ENCODE assay signal across 7 cellular contexts in the genomic region with DNA sequence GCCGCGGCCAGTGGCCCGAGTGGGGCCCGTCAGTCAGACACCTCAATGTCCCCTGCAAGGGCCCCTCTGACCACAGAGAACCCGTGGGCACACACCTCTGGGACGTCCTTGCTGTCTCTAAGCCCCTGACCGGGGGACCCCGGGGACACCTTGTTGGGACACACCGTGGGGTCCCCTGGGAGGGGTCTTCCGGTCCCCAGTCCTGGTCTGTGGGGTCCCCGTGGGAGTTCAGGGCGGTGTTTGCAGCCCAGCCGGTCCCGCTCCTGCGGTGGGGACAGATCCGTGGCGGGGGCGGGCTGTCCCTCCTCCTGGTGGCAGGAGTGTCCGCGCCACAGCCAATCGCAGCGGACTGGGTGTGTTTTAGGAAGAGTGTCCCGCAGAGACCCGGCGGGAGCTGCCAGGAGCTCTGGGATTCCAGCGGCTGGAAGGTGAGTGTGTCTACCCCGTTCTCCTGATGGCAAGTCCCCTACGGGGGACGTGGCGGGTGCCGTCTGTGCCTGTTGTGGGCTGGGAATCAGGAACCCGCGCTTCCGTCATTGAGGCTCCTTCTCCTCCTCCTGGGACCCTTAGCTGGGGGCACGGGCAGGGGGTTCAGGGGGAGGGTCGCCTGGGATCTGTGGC. TPM values are rescaled to one million over a fixed set of nuclear protein-coding genes. Genes with fewer than 3 reads are reported as not detected.
DNase-seq lines count a peak whose midpoint lies in the region; ATAC-seq and TF ChIP-seq lines count a peak whose summit lies in the region.

No MANE protein-coding gene starts in this region.

- peaks cover 19% of the 10 kb centered on the region for H3K4me1 ChIP-seq in mononuclear cell (ENCODE audit: insufficient read depth, low read length)
- peaks cover 7% of the 10 kb centered on the region for H3K4me1 ChIP-seq in thymus (ENCODE audit: control insufficient read depth, insufficient read depth, low read length)

- ATAC-seq in GM19023 (IDR thresholded peaks at IDR 0.05; ENCODE audit: unreplicated experiment) (peak; percentile 87), HG03159 (IDR thresholded peaks at IDR 0.05; ENCODE audit: unreplicated experiment) (peak; percentile 79), activated B cell treated with CpG ODN at 0.5 μM for 24 hours (ENCODE audit: low read depth) (peak; percentile 85)

- DNase-seq in activated B cell treated with CpG ODN at 0.5 μM for 24 hours: peak; percentile 47
- peak; percentile 52 for DNase-seq in endothelial cell (ENCODE audit: low spot score)
- DNase-seq in Kasumi-1 (lab: John Stamatoyannopoulos, UW): no peak

- WGBS in thymus: under 1% methylated on average over 36 of the region's 36 CpGs

- no peaks in the 10 kb centered on the region for H3K9me3 ChIP-seq in mononuclear cell (ENCODE audit: low read depth, low read length)
- H3K9me3 ChIP-seq in thymus (ENCODE audit: control insufficient read depth): no peaks in the 10 kb centered on the region

- H3K27me3 ChIP-seq in mononuclear cell (ENCODE audit: insufficient read depth, low read length) (no peaks in the 10 kb centered on the region), thymus (ENCODE audit: control insufficient read depth, insufficient read depth) (peaks cover 18% of the 10 kb centered on the region)

- H3K36me3 ChIP-seq in thymus (ENCODE audit: control insufficient read depth, insufficient read depth): no peaks in the 10 kb centered on the region

- H3K27me3 Mint-ChIP-seq in activated B cell treated with CpG ODN at 0.5 μM for 24 hours (no peaks in the 10 kb centered on the region), endothelial cell (ENCODE audit: unreplicated experiment) (peaks cover 17% of the 10 kb centered on the region)

- H3K27ac ChIP-seq in thymus (ENCODE audit: low read depth): no peak overlapping the region

- POLR2A ChIA-PET in activated B cell treated with CpG ODN at 0.5 μM for 24 hours (lab: Charles Lee): no interaction called here

- CTCF ChIA-PET in activated B cell treated with CpG ODN at 0.5 μM for 24 hours (lab: Charles Lee): no interaction called here

- H3K36me3 Mint-ChIP-seq in activated B cell treated with CpG ODN at 0.5 μM for 24 hours (ENCODE audit: low read depth) (no peaks in the 10 kb centered on the region), endothelial cell (ENCODE audit: low read depth, unreplicated experiment) (peaks cover 5% of the 10 kb centered on the region)

- TF ChIP-seq CTCF in activated B cell treated with CpG ODN at 0.5 μM for 24 hours (IDR thresholded peaks at IDR 0.05) (no peak), endothelial cell (IDR thresholded peaks at IDR 0.05; ENCODE audit: unreplicated experiment) (no peak)

- H3K9me3 Mint-ChIP-seq in activated B cell treated with CpG ODN at 0.5 μM for 24 hours (no peaks in the 10 kb centered on the region), endothelial cell (ENCODE audit: unreplicated experiment) (no peaks in the 10 kb centered on the region)

- intact Hi-C loops in activated B cell treated with CpG ODN at 0.5 μM for 24 hours (cut with micrococcal nuclease): no loop called here

- H3K4me3 Mint-ChIP-seq in activated B cell treated with CpG ODN at 0.5 μM for 24 hours (peak overlapping the region; percentile 81), endothelial cell (ENCODE audit: unreplicated experiment) (peak overlapping the region; percentile 79)

- H3K27ac Mint-ChIP-seq in activated B cell treated with CpG ODN at 0.5 μM for 24 hours (no peak overlapping the region), endothelial cell (ENCODE audit: unreplicated experiment) (no peak overlapping the region)

- peaks cover 12% of the 10 kb centered on the region for H3K4me1 Mint-ChIP-seq in activated B cell treated with CpG ODN at 0.5 μM for 24 hours
- peaks cover 11% of the 10 kb centered on the region for H3K4me1 Mint-ChIP-seq in endothelial cell (ENCODE audit: unreplicated experiment)

- H3K4me3 ChIP-seq in mononuclear cell (ENCODE audit: low read length) (peak overlapping the region; percentile 54), thymus (ENCODE audit: low read length) (peak overlapping the region; percentile 46)

RNA-seq across cellular contexts. Expression of a gene that starts 5.1 kb away (rescaled TPM):
- total RNA-seq in activated B cell treated with CpG ODN at 0.5 μM for 24 hours (19.5 and 23.8 TPM in 2 replicates), endothelial cell (ENCODE audit: unreplicated experiment) (21.7 TPM), mononuclear cell (6.9 TPM)
- polyA plus RNA-seq in thymus: 11.7 TPM

RNA-seq across cellular contexts. Expression of a gene that starts 42.5 kb away (rescaled TPM):
- total RNA-seq in activated B cell treated with CpG ODN at 0.5 μM for 24 hours: 69.9 and 75.6 TPM in 2 replicates
- total RNA-seq in endothelial cell (ENCODE audit: unreplicated experiment): 47.2 TPM
- total RNA-seq in mononuclear cell: 27.4 TPM
- 64.9 TPM for polyA plus RNA-seq in thymus

Comparison
In these comparisons a context has a peak if more than half of its experiments do, and no peak if none do; other contexts are left out.
1. DNase-seq: peak in activated B cell treated with CpG ODN at 0.5 μM for 24 hours (single experiment) and endothelial cell (single experiment); none in Kasumi-1 (0 of 2).
2. Peak in every context shown above with its lines, with median percentiles within 50 percentile points of each other: ATAC-seq.